ENCODE assay signal across 15 cellular contexts in genomic region chr14:79161576-79161975, GRCh38.
A peak's percentile ranks its signal among the peaks of the same experiment; 100 is the strongest.
DNase-seq lines count a peak whose midpoint lies in the region; ATAC-seq and TF ChIP-seq lines count a peak whose summit lies in the region.
"Had no signal": no experiment of that assay in that cellular context is flagged by ENCODE, and none has a peak within 500 bp of the region (broad histone marks: within the 10 kb centered on the region; RNA-seq: fewer than 3 reads in every experiment).

No MANE protein-coding gene starts in this region.

- BruUV-seq in Caco-2 (replicated peaks; lab: Mats Ljungman, UMichigan), result no TSS peak

- H3K4me3 Mint-ChIP-seq in Caco-2 (ENCODE audit: unreplicated experiment), result no peak overlapping the region
- H3K4me3 Mint-ChIP-seq: CD4-positive, CD25-positive, alpha-beta regulatory T cell; stimulated activated naive B cell treated with anti-CD40 and anti-IgM and Interleukin-4, amounts not matched to agents 10 μg/mL and 1 μg/mL and 100 μg/mL, for 72 hours had no signal

- intact Hi-C loops in Caco-2 (cut with micrococcal nuclease; ENCODE audit: unreplicated experiment), result no loop called here
- intact Hi-C loops in esophagus muscularis mucosa (cut with DNase I), result no loop called here

- H3K36me3 Mint-ChIP-seq in Caco-2 (ENCODE audit: insufficient read depth, unreplicated experiment), result no peaks in the 10 kb centered on the region
- H3K36me3 Mint-ChIP-seq: CD4-positive, CD25-positive, alpha-beta regulatory T cell; stimulated activated naive B cell treated with anti-CD40 and anti-IgM and Interleukin-4, amounts not matched to agents 10 μg/mL and 1 μg/mL and 100 μg/mL, for 72 hours had no signal

- peaks cover 12% of the 10 kb centered on the region for H3K27me3 Mint-ChIP-seq in Caco-2 (ENCODE audit: insufficient read depth, unreplicated experiment)
- H3K27me3 Mint-ChIP-seq: CD4-positive, CD25-positive, alpha-beta regulatory T cell; stimulated activated naive B cell treated with anti-CD40 and anti-IgM and Interleukin-4, amounts not matched to agents 10 μg/mL and 1 μg/mL and 100 μg/mL, for 72 hours had no signal

- WGBS in esophagus muscularis mucosa, result 23% methylated on average over 7 of the region's 7 CpGs

- H3K9me3 Mint-ChIP-seq in Caco-2 (ENCODE audit: unreplicated experiment), result peaks cover 10% of the 10 kb centered on the region

- no peak for ATAC-seq in GM19452 (IDR thresholded peaks at IDR 0.05; ENCODE audit: unreplicated experiment)
- ATAC-seq: Panc1; stimulated activated naive B cell treated with anti-CD40 and anti-IgM and Interleukin-4, amounts not matched to agents 10 μg/mL and 1 μg/mL and 100 μg/mL, for 72 hours had no signal

- H3K4me1 Mint-ChIP-seq in Caco-2 (ENCODE audit: low read depth, unreplicated experiment), result no peaks in the 10 kb centered on the region
- H3K4me1 Mint-ChIP-seq: CD4-positive, CD25-positive, alpha-beta regulatory T cell; stimulated activated naive B cell treated with anti-CD40 and anti-IgM and Interleukin-4, amounts not matched to agents 10 μg/mL and 1 μg/mL and 100 μg/mL, for 72 hours had no signal

- CTCF ChIA-PET in Caco-2 (lab: Charles Lee), result no interaction called here

- H3K27ac Mint-ChIP-seq in Caco-2 (ENCODE audit: unreplicated experiment), result no peak overlapping the region
- H3K27ac Mint-ChIP-seq: CD4-positive, CD25-positive, alpha-beta regulatory T cell; stimulated activated naive B cell treated with anti-CD40 and anti-IgM and Interleukin-4, amounts not matched to agents 10 μg/mL and 1 μg/mL and 100 μg/mL, for 72 hours had no signal

- TF ChIP-seq CTCF in Caco-2 (IDR thresholded peaks at IDR 0.05; ENCODE audit: insufficient read depth in 1 of 2, low read depth in 1 of 2, low read length in 1 of 2, severe bottlenecking in 1 of 2, unreplicated experiment in 1 of 2) (no peak), esophagus muscularis mucosa (IDR thresholded peaks at IDR 0.05) (no peak)

- DNase-seq in Caco-2 (peak; percentile 49 to 56), LoVo (ENCODE audit: low spot score) (peak; percentile 9), dermis blood vessel endothelial cell (peak; percentile 65), lung microvascular endothelial cell (ENCODE audit: low read depth in 2 of 2) (peak; percentile 28 to 42), esophagus muscularis mucosa (ENCODE audit: extremely low spot score) (no peak), NCI-H774 (lab: John Stamatoyannopoulos, UW) (no peak)
- no peak for DNase-seq in activated CD4-positive, alpha-beta T cell treated with anti-CD3 and anti-CD28 coated beads, Interleukin-2, amount 50 U/mL, for 48 hours
- DNase-seq: activated effector memory CD4-positive, alpha-beta T cell treated with anti-CD3 and anti-CD28 coated beads, Interleukin-2, amount 50 U/mL, for 16 hours; CD4-positive, CD25-positive, alpha-beta regulatory T cell; NCI-H1930; stimulated activated naive B cell treated with anti-CD40 and anti-IgM and Interleukin-4, amounts not matched to agents 10 μg/mL and 1 μg/mL and 100 μg/mL, for 72 hours; WERI-Rb-1 had no signal

- POLR2A ChIA-PET in Caco-2 (lab: Charles Lee), result no interaction called here

- no peak overlapping the region for H3K27ac ChIP-seq in esophagus muscularis mucosa (replicated peaks in 1 of 4)
- H3K27ac ChIP-seq: neutrophil, WERI-Rb-1 had no signal

- H3K4me3 ChIP-seq in Caco-2 (ENCODE audit: low read depth, low read length), result no peak overlapping the region
- no peak overlapping the region for H3K4me3 ChIP-seq in esophagus muscularis mucosa

- H3K27me3 ChIP-seq in Caco-2 (replicated peaks; ENCODE audit: control insufficient read depth, insufficient read depth, low read length), result no peaks in the 10 kb centered on the region
- H3K27me3 ChIP-seq in esophagus muscularis mucosa, result no peaks in the 10 kb centered on the region
- H3K27me3 ChIP-seq: neutrophil had no signal

- no peaks in the 10 kb centered on the region for H3K4me1 ChIP-seq in Caco-2
- H3K4me1 ChIP-seq in esophagus muscularis mucosa, result no peaks in the 10 kb centered on the region

- H3K36me3 ChIP-seq in Caco-2 (ENCODE audit: control insufficient read depth, insufficient read depth, low read length), result no peaks in the 10 kb centered on the region
- H3K36me3 ChIP-seq in esophagus muscularis mucosa, result no peaks in the 10 kb centered on the region
- H3K36me3 ChIP-seq: neutrophil, WERI-Rb-1 had no signal

- H3K9me3 ChIP-seq in Caco-2 (no peaks in the 10 kb centered on the region), esophagus muscularis mucosa (no peaks in the 10 kb centered on the region)
- H3K9me3 ChIP-seq: neutrophil had no signal

- no peak for TF ChIP-seq POLR2A in esophagus muscularis mucosa (IDR thresholded peaks at IDR 0.05; ENCODE audit: low read depth)

- no peak for TF ChIP-seq EP300 in esophagus muscularis mucosa (IDR thresholded peaks at IDR 0.05)

Comparison
In these comparisons a context has a peak if more than half of its experiments do, and no peak if none do; other contexts are left out.
1. DNase-seq: peak in Caco-2 (2 of 2), LoVo (single experiment), dermis blood vessel endothelial cell (single experiment) and lung microvascular endothelial cell (2 of 2); none in esophagus muscularis mucosa (single experiment), NCI-H774 (single experiment) and activated CD4-positive, alpha-beta T cell treated with anti-CD3 and anti-CD28 coated beads, Interleukin-2, amount 50 U/mL, for 48 hours (0 of 2).